8 cellular contexts compared by ENCODE assay signal in the genomic region with DNA sequence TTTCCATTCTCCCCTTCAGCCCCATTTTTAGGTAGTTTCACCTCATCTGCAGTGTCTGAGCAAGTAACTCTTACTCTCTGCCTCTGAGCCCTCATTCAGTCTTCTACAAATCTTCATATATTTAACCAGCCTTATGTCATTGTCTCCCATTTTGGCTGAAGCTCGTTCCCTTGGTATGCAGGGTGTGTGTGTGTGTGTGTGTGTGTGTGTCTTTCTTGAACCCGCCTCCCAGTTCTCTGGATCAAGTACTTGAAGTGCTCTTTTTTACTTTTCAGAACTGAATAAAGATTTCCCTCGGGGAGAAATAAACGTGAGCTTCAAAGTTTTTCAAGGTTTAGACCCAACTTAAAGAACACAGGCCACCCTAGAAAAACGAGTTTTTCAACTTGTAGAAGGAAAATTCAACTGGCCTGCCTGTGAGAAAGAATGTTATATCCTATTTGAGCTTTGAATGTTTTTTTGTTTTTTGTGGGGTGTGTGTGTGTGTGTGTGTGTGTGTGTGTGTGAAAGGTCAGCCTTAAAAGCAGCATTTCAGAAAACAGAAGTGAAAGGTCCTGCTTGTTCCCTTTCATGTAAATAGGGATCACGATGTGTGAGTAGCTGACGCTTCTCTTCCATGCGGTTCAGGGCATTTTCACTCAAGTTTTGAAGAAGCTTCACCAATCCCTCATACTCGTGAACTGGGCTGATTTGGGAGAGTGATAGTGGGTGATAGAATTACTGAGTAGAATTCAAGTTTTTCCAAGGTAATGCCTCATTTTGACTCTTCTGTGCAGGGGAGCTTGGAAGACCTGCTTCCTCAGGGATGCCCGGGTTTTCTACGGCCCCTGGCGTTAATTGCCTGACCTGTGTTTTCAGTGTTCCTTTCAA. TPM values are rescaled to one million over a fixed set of nuclear protein-coding genes. Genes with fewer than 3 reads are reported as not detected.
A peak's percentile ranks its signal among the peaks of the same experiment; 100 is the strongest.
DNase-seq lines count a peak whose midpoint lies in the region; ATAC-seq, FAIRE-seq and TF ChIP-seq lines count a peak whose summit lies in the region.

No MANE protein-coding gene starts in this region.

- H3K9ac ChIP-seq in BLaER1 treated with 17β-estradiol and CSF1 and Interleukin-3, amounts not matched to agents 10 nM and 100 nM = peak overlapping the region in 5 of 11 experiments; percentile 8 to 62 (median 51); a peak in 6 of 22 replicates
- peak overlapping the region in 2 of 3 donors; percentile 65 to 68 for H3K9ac ChIP-seq in skeletal muscle tissue (ENCODE audit: low read depth in 1 of 3, low read length in 3 of 3)

- DNase-seq in NAMALWA (ENCODE audit: low spot score) = peak; percentile 44
- peak; percentile 60 for DNase-seq in fibroblast of the aortic adventitia (ENCODE audit: low read depth)
- no peak for DNase-seq in lower leg skin (ENCODE audit: low spot score in 2 of 2)
- DNase-seq in NCI-H2196 (lab: John Stamatoyannopoulos, UW; ENCODE audit: unreplicated experiment) = no peak
- DNase-seq in frontal cortex (ENCODE audit: low spot score in 2 of 2) = no peak

- peaks cover 0 to 12% (median 0%) of the 10 kb centered on the region in 11 experiments; a peak in 6 of 22 replicates for H4K20me1 ChIP-seq in BLaER1 treated with 17β-estradiol and CSF1 and Interleukin-3, amounts not matched to agents 10 nM and 100 nM

- peak overlapping the region; percentile 45 to 97 (median 69) for H3K4me2 ChIP-seq in BLaER1 treated with 17β-estradiol and CSF1 and Interleukin-3, amounts not matched to agents 10 nM and 100 nM

- peak; percentile 43 for ATAC-seq in GM21526 (IDR thresholded peaks at IDR 0.05; ENCODE audit: low FRiP score, unreplicated experiment)

- peak overlapping the region in 9 of 11 experiments; percentile 14 to 71 (median 51); a peak in 14 of 22 replicates for H3K27ac ChIP-seq in BLaER1 treated with 17β-estradiol and CSF1 and Interleukin-3, amounts not matched to agents 10 nM and 100 nM
- peak overlapping the region; percentile 82 for H3K27ac ChIP-seq in skeletal muscle tissue (ENCODE audit: low read depth, low read length)

- no peaks in the 10 kb centered on the region; a peak in 1 of 22 replicates for H3K9me3 ChIP-seq in BLaER1 treated with 17β-estradiol and CSF1 and Interleukin-3, amounts not matched to agents 10 nM and 100 nM (replicated peaks in 1 of 11)
- no peaks in the 10 kb centered on the region for H3K9me3 ChIP-seq in skeletal muscle tissue (ENCODE audit: control insufficient read depth in 3 of 3, low read length in 3 of 3)

- H3K36me3 ChIP-seq in BLaER1 treated with 17β-estradiol and CSF1 and Interleukin-3, amounts not matched to agents 10 nM and 100 nM = peaks cover 0 to 44% (median 35%) of the 10 kb centered on the region in 11 experiments; a peak in 20 of 22 replicates
- H3K36me3 ChIP-seq in skeletal muscle tissue (ENCODE audit: control insufficient read depth in 3 of 3, insufficient read depth in 3 of 3, low read length in 3 of 3) = peaks cover 14 to 26% (median 15%) of the 10 kb centered on the region in 3 donors

- H3K4me1 ChIP-seq in BLaER1 treated with 17β-estradiol and CSF1 and Interleukin-3, amounts not matched to agents 10 nM and 100 nM = peaks cover 30 to 72% (median 60%) of the 10 kb centered on the region in 10 experiments
- peaks cover 8 to 31% (median 19%) of the 10 kb centered on the region in 3 donors for H3K4me1 ChIP-seq in skeletal muscle tissue (ENCODE audit: control insufficient read depth in 3 of 3, insufficient read depth in 3 of 3, low read length in 3 of 3)

- peaks cover 0 to 36% (median 9%) of the 10 kb centered on the region in 11 experiments; a peak in 13 of 22 replicates for H3K27me3 ChIP-seq in BLaER1 treated with 17β-estradiol and CSF1 and Interleukin-3, amounts not matched to agents 10 nM and 100 nM
- H3K27me3 ChIP-seq in skeletal muscle tissue (ENCODE audit: control insufficient read depth in 3 of 3, insufficient read depth in 3 of 3, low read length in 3 of 3) = no peaks in the 10 kb centered on the region

- 25 to 28% methylated on average over 12 of the region's 12 CpGs for WGBS in lower leg skin, 2 donors

- FAIRE-seq in frontal cortex (lab: Jason Lieb, UNC) = no peak

- TF ChIP-seq POLR2A in lower leg skin (IDR thresholded peaks at IDR 0.05) = no peak

- peak overlapping the region in 4 of 10 experiments; percentile 31 to 45 (median 32); a peak in 4 of 20 replicates for H3K4me3 ChIP-seq in BLaER1 treated with 17β-estradiol and CSF1 and Interleukin-3, amounts not matched to agents 10 nM and 100 nM
- H3K4me3 ChIP-seq in fibroblast of the aortic adventitia (ENCODE audit: low read depth, low read length) (no peak overlapping the region), skeletal muscle tissue (ENCODE audit: low read length in 3 of 3) (peak overlapping the region in 2 of 3 donors; percentile 1 to 33), lower leg skin (ENCODE audit: low read depth, poor library complexity, severe bottlenecking) (no peak overlapping the region)

- TF ChIP-seq CTCF in fibroblast of the aortic adventitia (IDR thresholded peaks at IDR 0.05; ENCODE audit: insufficient read depth, low read length) = no peak
- TF ChIP-seq CTCF in lower leg skin (IDR thresholded peaks at IDR 0.05) = no peak

- intact Hi-C loops in lower leg skin (cut with DNase I; ENCODE audit: low total_unique reads) = no loop called here

RNA-seq across cellular contexts. Expression of a gene that starts 50.6 kb away (rescaled TPM):
- total RNA-seq in fibroblast of the aortic adventitia (ENCODE audit: low replicate concordance) = 0.49 and 2.8 TPM in 2 replicates
- 10.4 TPM for total RNA-seq in skeletal muscle tissue
- total RNA-seq in lower leg skin = 1 to 10 TPM; 1.8 to 4.4 (median 3.3) TPM
- 5.3 TPM for total RNA-seq in frontal cortex

Comparison
In these comparisons a context has a peak if more than half of its experiments do, and no peak if none do; other contexts are left out.
1. H3K4me3 ChIP-seq: peak in skeletal muscle tissue (2 of 3); none in fibroblast of the aortic adventitia (single experiment) and lower leg skin (single experiment).
2. DNase-seq: peak in NAMALWA (single experiment) and fibroblast of the aortic adventitia (single experiment); none in lower leg skin (0 of 2), NCI-H2196 (single experiment) and frontal cortex (0 of 2).